In the genomic region with DNA sequence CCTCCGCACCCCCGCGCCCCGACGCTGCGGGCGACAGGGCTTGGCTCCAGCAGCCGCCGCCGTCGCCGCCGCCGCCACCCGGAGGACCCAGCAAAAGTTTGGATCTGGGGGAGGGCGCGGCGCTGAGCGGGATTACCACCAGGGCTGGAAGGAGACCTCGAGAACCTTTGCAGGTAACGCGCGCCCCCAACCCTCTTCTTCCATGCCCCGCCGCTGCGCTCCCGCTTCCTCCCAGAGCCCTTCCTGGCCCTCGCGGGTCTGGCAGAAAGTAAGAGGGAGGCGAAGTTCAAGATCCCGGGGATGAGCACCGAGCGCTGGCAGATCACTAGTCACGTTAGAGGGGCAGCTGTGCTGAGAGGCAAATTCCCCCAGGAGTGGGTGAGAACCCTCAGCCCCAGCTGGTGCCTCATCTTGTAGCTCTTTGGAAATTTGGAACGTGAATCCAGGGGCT, we compare ENCODE assay signal across 8 cellular contexts. TPM values are rescaled to one million over a fixed set of nuclear protein-coding genes. Genes with fewer than 3 reads are reported as not detected.
DNase-seq lines count a peak whose midpoint lies in the region; ATAC-seq, FAIRE-seq and TF ChIP-seq lines count a peak whose summit lies in the region.

No MANE protein-coding gene starts in this region.

- TF ChIP-seq CTCF in Peyer's patch (IDR thresholded peaks at IDR 0.05) = no peak
- no peak for TF ChIP-seq CTCF in psoas muscle (IDR thresholded peaks at IDR 0.05)
- no peak for TF ChIP-seq CTCF in D721Med (IDR thresholded peaks at IDR 0.05; ENCODE audit: insufficient read depth, missing control alignments)

- ATAC-seq in Right ventricle myocardium inferior (no peak), psoas muscle (no peak), HG02981 (IDR thresholded peaks at IDR 0.05; ENCODE audit: unreplicated experiment) (no peak)

- H3K36me3 ChIP-seq in Peyer's patch (no peaks in the 10 kb centered on the region), psoas muscle (ENCODE audit: insufficient read depth in 1 of 2, low read depth in 1 of 2) (no peaks in the 10 kb centered on the region)

- H3K4me1 ChIP-seq in Peyer's patch (peaks cover 0 to 40% (median 0%) of the 10 kb centered on the region in 4 donors), psoas muscle (no peaks in the 10 kb centered on the region)

- H3K27me3 ChIP-seq in Peyer's patch = peaks cover 0 to 31% of the 10 kb centered on the region in 2 donors
- H3K27me3 ChIP-seq in psoas muscle (ENCODE audit: insufficient read depth in 3 of 3, low read length in 2 of 3) = peaks cover 0 to 43% (median 9%) of the 10 kb centered on the region in 3 donors

- no peak for FAIRE-seq in D721Med (lab: Jason Lieb, UNC)

- H3K27ac ChIP-seq in Peyer's patch (peak overlapping the region in 3 of 4 donors; percentile 55 to 63 (median 57)), psoas muscle (peak overlapping the region; percentile 83)

- H3K9me3 ChIP-seq in Peyer's patch (no peaks in the 10 kb centered on the region), psoas muscle (no peaks in the 10 kb centered on the region)

- peak overlapping the region; percentile 41; the same call in 1 of the 2 replicates for H3K4me3 ChIP-seq in GM08714 (ENCODE audit: low read length)
- peak overlapping the region; percentile 31 to 57 (median 42) for H3K4me3 ChIP-seq in Peyer's patch
- H3K4me3 ChIP-seq in psoas muscle = peak overlapping the region; percentile 77

- 0 to 1% (median 0%) methylated on average over 20 to 35 of the region's 35 CpGs for WGBS in psoas muscle, 3 donors

- TF ChIP-seq POLR2A in Peyer's patch (IDR thresholded peaks at IDR 0.05) = no peak

- DNase-seq in Peyer's patch (no peak), Right ventricle myocardium inferior (ENCODE audit: missing footprints) (peak; percentile 60), psoas muscle (peak; percentile 23 to 61), AML-193 (lab: John Stamatoyannopoulos, UW) (no peak), NCI-H187 treated with DMSO at 0.1 percent for 48 hours (lab: John Stamatoyannopoulos, UW) (no peak), D721Med (ENCODE audit: insufficient read length, low spot score) (no peak)

- intact Hi-C loops in Right ventricle myocardium inferior (cut with DNase I) = no loop called here
- intact Hi-C loops in psoas muscle (cut with DNase I) = loop anchor here (5.0 to 10.0 kb wide), 5 partner anchors 81 to 1529 kb away; no protein-coding TSS in a partner anchor

RNA-seq across cellular contexts. Expression of gene FLRT2, which starts 3.9 kb away (rescaled TPM):
- 1 to 10 TPM; 1.1 to 4.8 (median 2.2) TPM for total RNA-seq in Peyer's patch
- total RNA-seq in Right ventricle myocardium inferior = 3.4 TPM
- 10 to 100 TPM in 1 of 4 donors, 1 to 10 TPM in 3; 2.4 to 10.2 (median 7.0) TPM for total RNA-seq in psoas muscle
- 1 to 10 TPM; 1.3 to 2.4 (median 1.5) TPM for polyA plus RNA-seq in psoas muscle

Comparison
In these comparisons a context has a peak if more than half of its experiments do, and no peak if none do; other contexts are left out.
1. DNase-seq: peak in Right ventricle myocardium inferior (single experiment) and psoas muscle (2 of 2); none in Peyer's patch (0 of 3), AML-193 (0 of 2), NCI-H187 treated with DMSO at 0.1 percent for 48 hours (single experiment) and D721Med (single experiment).
2. Peak in every context shown above with its lines, with median percentiles within 50 percentile points of each other: H3K4me3 ChIP-seq.